8 cellular contexts compared by ENCODE assay signal in genomic region chr5:57173026-57173317, GRCh38. TPM values are rescaled to one million over a fixed set of nuclear protein-coding genes. Genes with fewer than 3 reads are reported as not detected.
DNase-seq lines count a peak whose midpoint lies in the region; ATAC-seq lines count a peak whose summit lies in the region.

No MANE protein-coding gene starts in this region.

- H3K4me3 Mint-ChIP-seq in activated T-helper 17 cell treated with anti-CD3 and anti-CD28 coated beads, Interleukin-2, amount 50 U/mL, for 72 hours: peak overlapping the region; percentile 98
- H3K4me3 Mint-ChIP-seq in stimulated activated naive CD8-positive, alpha-beta T cell treated with anti-CD3 and anti-CD28 coated beads, Interleukin-15, amount 100 ng/mL, for 72 hours: peak overlapping the region; percentile 93 to 97

- H3K27me3 ChIP-seq in iPS-18a (ENCODE audit: control insufficient read depth, insufficient read depth, low read length): no peaks in the 10 kb centered on the region

- peak overlapping the region; percentile 100 for H3K27ac Mint-ChIP-seq in activated T-helper 17 cell treated with anti-CD3 and anti-CD28 coated beads, Interleukin-2, amount 50 U/mL, for 72 hours
- H3K27ac Mint-ChIP-seq in stimulated activated naive CD8-positive, alpha-beta T cell treated with anti-CD3 and anti-CD28 coated beads, Interleukin-15, amount 100 ng/mL, for 72 hours: peak overlapping the region; percentile 96

- H3K36me3 Mint-ChIP-seq in activated T-helper 17 cell treated with anti-CD3 and anti-CD28 coated beads, Interleukin-2, amount 50 U/mL, for 72 hours (ENCODE audit: low read depth): peaks cover 42% of the 10 kb centered on the region

- peak overlapping the region; percentile 56 for H3K27ac ChIP-seq in iPS-18a (ENCODE audit: low read length)

- peaks cover 14% of the 10 kb centered on the region for H3K4me1 Mint-ChIP-seq in activated T-helper 17 cell treated with anti-CD3 and anti-CD28 coated beads, Interleukin-2, amount 50 U/mL, for 72 hours
- H3K4me1 Mint-ChIP-seq in stimulated activated naive CD8-positive, alpha-beta T cell treated with anti-CD3 and anti-CD28 coated beads, Interleukin-15, amount 100 ng/mL, for 72 hours: peaks cover 19% of the 10 kb centered on the region

- DNase-seq in NCI-H1092 treated with DMSO at 0.1 percent for 48 hours (lab: John Stamatoyannopoulos, UW): peak; percentile 76
- DNase-seq in NCI-H1092 (lab: John Stamatoyannopoulos, UW): no peak
- no peak for DNase-seq in stimulated activated naive CD8-positive, alpha-beta T cell treated with anti-CD3 and anti-CD28 coated beads, Interleukin-15, amount 100 ng/mL, for 72 hours
- no peak for DNase-seq in UCSD-AML1 (lab: John Stamatoyannopoulos, UW; ENCODE audit: unreplicated experiment)

- H3K4me1 ChIP-seq in iPS-18a (ENCODE audit: control insufficient read depth, low read depth, low read length): peaks cover 20% of the 10 kb centered on the region

- H3K4me3 ChIP-seq in iPS-18a (ENCODE audit: low read length): peak overlapping the region; percentile 98

- H3K36me3 ChIP-seq in iPS-18a (ENCODE audit: control insufficient read depth, low read depth, low read length): peaks cover 18% of the 10 kb centered on the region

- no peaks in the 10 kb centered on the region for H3K9me3 ChIP-seq in iPS-18a (ENCODE audit: control insufficient read depth, low read depth, low read length)

- no peaks in the 10 kb centered on the region for H3K9me3 Mint-ChIP-seq in activated T-helper 17 cell treated with anti-CD3 and anti-CD28 coated beads, Interleukin-2, amount 50 U/mL, for 72 hours
- no peaks in the 10 kb centered on the region for H3K9me3 Mint-ChIP-seq in stimulated activated naive CD8-positive, alpha-beta T cell treated with anti-CD3 and anti-CD28 coated beads, Interleukin-15, amount 100 ng/mL, for 72 hours

- no peak for ATAC-seq in activated T-helper 17 cell treated with anti-CD3 and anti-CD28 coated beads, Interleukin-2, amount 50 U/mL, for 72 hours (replicated peaks)
- ATAC-seq in stimulated activated naive CD8-positive, alpha-beta T cell treated with anti-CD3 and anti-CD28 coated beads, Interleukin-15, amount 100 ng/mL, for 72 hours: no peak
- ATAC-seq in HG03039 (IDR thresholded peaks at IDR 0.05; ENCODE audit: unreplicated experiment) (no peak), GM18498 (IDR thresholded peaks at IDR 0.05; ENCODE audit: unreplicated experiment) (no peak)

- H3K27me3 Mint-ChIP-seq in activated T-helper 17 cell treated with anti-CD3 and anti-CD28 coated beads, Interleukin-2, amount 50 U/mL, for 72 hours: no peaks in the 10 kb centered on the region
- H3K27me3 Mint-ChIP-seq in stimulated activated naive CD8-positive, alpha-beta T cell treated with anti-CD3 and anti-CD28 coated beads, Interleukin-15, amount 100 ng/mL, for 72 hours: no peaks in the 10 kb centered on the region

- H3K9ac ChIP-seq in iPS-18a (ENCODE audit: low read length): peak overlapping the region; percentile 99

RNA-seq across cellular contexts. Expression of gene GPBP1, which starts 0.9 kb away (rescaled TPM):
- 100 to 1,000 TPM in 1 of 2 donors, 10 to 100 TPM in 1; 83.6 to 123 TPM for total RNA-seq in activated T-helper 17 cell treated with anti-CD3 and anti-CD28 coated beads, Interleukin-2, amount 50 U/mL, for 72 hours
